Comparison of ENCODE assay signal across 16 cellular contexts in the genomic region with DNA sequence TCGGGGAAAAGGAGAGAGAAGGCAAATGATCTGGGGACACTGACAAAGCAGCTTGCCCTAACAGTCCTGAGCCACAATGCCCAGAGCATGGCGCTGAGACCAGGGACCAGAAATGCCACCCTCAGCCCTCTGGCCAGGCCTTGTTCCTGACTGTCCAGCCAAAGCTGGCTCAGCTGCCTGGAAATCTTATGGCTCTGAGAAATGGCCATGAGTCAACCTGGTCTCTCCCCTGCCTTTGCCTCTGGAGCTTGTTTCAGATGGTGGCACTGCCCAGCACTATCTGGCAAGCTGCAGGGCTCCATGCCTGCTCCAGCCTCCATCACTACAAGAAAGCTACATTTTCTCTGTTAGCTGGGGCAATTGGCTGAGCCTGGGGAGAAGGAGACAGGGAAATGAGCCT.
A peak's percentile ranks its signal among the peaks of the same experiment; 100 is the strongest.
DNase-seq lines count a peak whose midpoint lies in the region; TF ChIP-seq lines count a peak whose summit lies in the region.
"Had no signal": no experiment of that assay in that cellular context is flagged by ENCODE, and none has a peak within 500 bp of the region (broad histone marks: within the 10 kb centered on the region; RNA-seq: fewer than 3 reads in every experiment).

No MANE protein-coding gene starts in this region.

- TF ChIP-seq CTCF in WI38 (IDR thresholded peaks at IDR 0.05; ENCODE audit: low read depth, low read length) (no peak), coronary artery (IDR thresholded peaks at IDR 0.05) (no peak), endothelial cell (IDR thresholded peaks at IDR 0.05; ENCODE audit: unreplicated experiment) (no peak)

- H3K9me3 Mint-ChIP-seq in activated CD4-positive, alpha-beta T cell treated with anti-CD3 and anti-CD28 coated beads, Interleukin-2, amount 10 ng/mL, durations not matched to agents 24 days and 14 days = peaks cover 6% of the 10 kb centered on the region
- no peaks in the 10 kb centered on the region for H3K9me3 Mint-ChIP-seq in endothelial cell (ENCODE audit: unreplicated experiment)
- H3K9me3 Mint-ChIP-seq: memory B cell had no signal

- H3K4me1 Mint-ChIP-seq in activated CD4-positive, alpha-beta T cell treated with anti-CD3 and anti-CD28 coated beads, Interleukin-2, amount 10 ng/mL, durations not matched to agents 24 days and 14 days = peaks cover 9% of the 10 kb centered on the region
- peaks cover 2% of the 10 kb centered on the region for H3K4me1 Mint-ChIP-seq in endothelial cell (ENCODE audit: unreplicated experiment)

- H3K27me3 Mint-ChIP-seq in activated CD4-positive, alpha-beta T cell treated with anti-CD3 and anti-CD28 coated beads, Interleukin-2, amount 10 ng/mL, durations not matched to agents 24 days and 14 days = no peaks in the 10 kb centered on the region
- H3K27me3 Mint-ChIP-seq in endothelial cell (ENCODE audit: unreplicated experiment) = peaks cover 3% of the 10 kb centered on the region
- H3K27me3 Mint-ChIP-seq: memory B cell had no signal

- intact Hi-C loops in activated CD4-positive, alpha-beta T cell treated with anti-CD3 and anti-CD28 coated beads, Interleukin-2, amount 10 ng/mL, durations not matched to agents 24 days and 14 days (cut with micrococcal nuclease) = no loop called here

- H3K4me3 ChIP-seq in WI38 (ENCODE audit: low read depth, low read length) (peak overlapping the region; percentile 28), coronary artery (no peak overlapping the region)
- H3K4me3 ChIP-seq: heart right ventricle had no signal

- no peak overlapping the region for H3K27ac ChIP-seq in coronary artery

- no peak overlapping the region for H3K4me3 Mint-ChIP-seq in activated CD4-positive, alpha-beta T cell treated with anti-CD3 and anti-CD28 coated beads, Interleukin-2, amount 10 ng/mL, durations not matched to agents 24 days and 14 days
- H3K4me3 Mint-ChIP-seq in endothelial cell (ENCODE audit: unreplicated experiment) = no peak overlapping the region
- H3K4me3 Mint-ChIP-seq: memory B cell had no signal

- H3K36me3 Mint-ChIP-seq in activated CD4-positive, alpha-beta T cell treated with anti-CD3 and anti-CD28 coated beads, Interleukin-2, amount 10 ng/mL, durations not matched to agents 24 days and 14 days (ENCODE audit: low read depth) = no peaks in the 10 kb centered on the region
- H3K36me3 Mint-ChIP-seq in endothelial cell (ENCODE audit: low read depth, unreplicated experiment) = no peaks in the 10 kb centered on the region
- H3K36me3 Mint-ChIP-seq: memory B cell had no signal

- no peak for DNase-seq in activated CD4-positive, alpha-beta T cell treated with anti-CD3 and anti-CD28 coated beads, Interleukin-2, amount 10 ng/mL, durations not matched to agents 24 days and 14 days
- no peak for DNase-seq in activated CD4-positive, alpha-beta T cell treated with anti-CD3 and anti-CD28 coated beads for 1 hour
- DNase-seq in Daoy (ENCODE audit: low read depth) (peak; percentile 38), myocyte (ENCODE audit: low read depth) (peak; percentile 21), NCI-H1436 treated with DMSO at 0.1 percent for 48 hours (lab: John Stamatoyannopoulos, UW) (no peak), coronary artery (ENCODE audit: low spot score) (no peak), endothelial cell (ENCODE audit: low spot score) (no peak)
- DNase-seq: amniotic stem cell; caudate nucleus; heart right ventricle; NCI-H1694; NCI-H345; NK-92 treated with Interleukin-12 subunit alpha and Interleukin-12 subunit beta, amount 100 ng/mL, for 24 hours; stimulated activated naive CD8-positive, alpha-beta T cell treated with anti-CD3 and anti-CD28 coated beads, Interleukin-15, Interleukin-2, amounts not matched to agents 100 U/mL and 50 U/mL, for 24 hours had no signal

- peak overlapping the region; percentile 10 for H3K27ac Mint-ChIP-seq in activated CD4-positive, alpha-beta T cell treated with anti-CD3 and anti-CD28 coated beads, Interleukin-2, amount 10 ng/mL, durations not matched to agents 24 days and 14 days
- H3K27ac Mint-ChIP-seq in endothelial cell (ENCODE audit: unreplicated experiment) = no peak overlapping the region
- H3K27ac Mint-ChIP-seq: memory B cell had no signal

Comparison
In these comparisons a context has a peak if more than half of its experiments do, and no peak if none do; other contexts are left out.
1. DNase-seq: peak in Daoy (single experiment) and myocyte (single experiment); none in activated CD4-positive, alpha-beta T cell treated with anti-CD3 and anti-CD28 coated beads, Interleukin-2, amount 10 ng/mL, durations not matched to agents 24 days and 14 days (single experiment), activated CD4-positive, alpha-beta T cell treated with anti-CD3 and anti-CD28 coated beads for 1 hour (single experiment), NCI-H1436 treated with DMSO at 0.1 percent for 48 hours (single experiment), coronary artery (single experiment) and endothelial cell (single experiment).